Comparison of ENCODE assay signal across 8 cellular contexts in genomic region chr2:156333951-156334495, GRCh38. TPM values are rescaled to one million over a fixed set of nuclear protein-coding genes. Genes with fewer than 3 reads are reported as not detected.
DNase-seq lines count a peak whose midpoint lies in the region; ATAC-seq and TF ChIP-seq lines count a peak whose summit lies in the region.

No MANE protein-coding gene starts in this region.

- peak overlapping the region; percentile 98 to 100 (median 99) for H3K27ac Mint-ChIP-seq in CD8-positive, alpha-beta memory T cell

- intact Hi-C loops in right cardiac atrium (cut with DNase I) = loop anchor here in 3 of 4 donors (2.0 to 10.0 kb wide), 3 partner anchors 67 to 251 kb away; partner anchors contain the start of gene GPD2 (in 1 of the 3)

- ATAC-seq in GM19043 (IDR thresholded peaks at IDR 0.05; ENCODE audit: low read depth, unreplicated experiment) = peak; percentile 33
- ATAC-seq in HG03196 (IDR thresholded peaks at IDR 0.05; ENCODE audit: unreplicated experiment) = peak; percentile 51
- peak; percentile 54 to 61 for ATAC-seq in right cardiac atrium

- peak in 3 of 5 donors; percentile 71 to 89 (median 76) for DNase-seq in CD8-positive, alpha-beta memory T cell
- DNase-seq in Peyer's patch = peak; percentile 75 to 87 (median 84)
- peak; percentile 81 to 90 (median 89) for DNase-seq in right cardiac atrium
- DNase-seq in putamen (ENCODE audit: low spot score) = peak; percentile 68
- DNase-seq in kidney glomerular epithelial cell (lab: John Stamatoyannopoulos, UW) = no peak

- no peaks in the 10 kb centered on the region for H3K36me3 ChIP-seq in CD8-positive, alpha-beta memory T cell (ENCODE audit: insufficient read depth, low read length)
- peaks cover 0 to 7% (median 0%) of the 10 kb centered on the region in 3 donors for H3K36me3 ChIP-seq in Peyer's patch

- peaks cover 26 to 66% (median 47%) of the 10 kb centered on the region in 3 donors for H3K4me1 Mint-ChIP-seq in CD8-positive, alpha-beta memory T cell

- peak overlapping the region; percentile 94 for H3K27ac ChIP-seq in CD8-positive, alpha-beta memory T cell (ENCODE audit: low read depth, low read length)
- H3K27ac ChIP-seq in Peyer's patch = peak overlapping the region; percentile 89 to 97 (median 96)
- H3K27ac ChIP-seq in adipose tissue (ENCODE audit: low read depth, low read length) = peak overlapping the region; percentile 82
- peak overlapping the region; percentile 99 for H3K27ac ChIP-seq in right cardiac atrium (ENCODE audit: low read length)

- CTCF ChIA-PET in CD8-positive, alpha-beta memory T cell (lab: Charles Lee) = interaction anchor here (1.1 to 2.9 kb wide), 7 partner anchors 9 to 255 kb away, joined by 3 to 27 read pairs (median 8); no protein-coding TSS in a partner anchor

- POLR2A ChIA-PET in CD8-positive, alpha-beta memory T cell (lab: Charles Lee) = interaction anchor here (0.6 to 5.0 kb wide), 8 partner anchors 9 to 1069 kb away, joined by 3 to 58 read pairs (median 4); no protein-coding TSS in a partner anchor

- H3K4me3 ChIP-seq in CD8-positive, alpha-beta memory T cell (ENCODE audit: low read length) = peak overlapping the region; percentile 99
- peak overlapping the region; percentile 59 to 75 (median 68) for H3K4me3 ChIP-seq in Peyer's patch
- H3K4me3 ChIP-seq in right cardiac atrium (ENCODE audit: low read length) = peak overlapping the region; percentile 85

- peak in 1 of 2 donors; percentile 26 for TF ChIP-seq POLR2A in Peyer's patch (IDR thresholded peaks at IDR 0.05)

- H3K27me3 ChIP-seq in CD8-positive, alpha-beta memory T cell (ENCODE audit: insufficient read depth, low read length, poor library complexity, severe bottlenecking) = no peaks in the 10 kb centered on the region
- H3K27me3 ChIP-seq in Peyer's patch (no peaks in the 10 kb centered on the region), right cardiac atrium (ENCODE audit: control insufficient read depth, insufficient read depth) (no peaks in the 10 kb centered on the region)

- H3K4me1 ChIP-seq in CD8-positive, alpha-beta memory T cell (ENCODE audit: insufficient read depth, low read length) = peaks cover 22% of the 10 kb centered on the region
- H3K4me1 ChIP-seq in Peyer's patch (peaks cover 0 to 20% (median 0%) of the 10 kb centered on the region in 4 donors), right cardiac atrium (ENCODE audit: control insufficient read depth, insufficient read depth, low read length) (peaks cover 2% of the 10 kb centered on the region)

- TF ChIP-seq CTCF in Peyer's patch (IDR thresholded peaks at IDR 0.05) = peak in 2 of 6 experiments; percentile 25 to 27

- WGBS in adipose tissue, 3 donors = 0% methylated on average over 46 to 48 of the region's 48 CpGs
- WGBS in right cardiac atrium = under 1% methylated on average over 48 of the region's 48 CpGs

- H3K36me3 Mint-ChIP-seq in CD8-positive, alpha-beta memory T cell = peaks cover 3 to 42% (median 6%) of the 10 kb centered on the region in 3 donors

- peak overlapping the region; percentile 94 to 99 (median 97) for H3K4me3 Mint-ChIP-seq in CD8-positive, alpha-beta memory T cell

- H3K9me3 Mint-ChIP-seq in CD8-positive, alpha-beta memory T cell = peaks cover 0 to 11% (median 4%) of the 10 kb centered on the region in 5 donors

- H3K9me3 ChIP-seq in CD8-positive, alpha-beta memory T cell (ENCODE audit: low read length) = no peaks in the 10 kb centered on the region
- H3K9me3 ChIP-seq in Peyer's patch (no peaks in the 10 kb centered on the region), right cardiac atrium (ENCODE audit: control insufficient read depth, low read length) (no peaks in the 10 kb centered on the region)

- peaks cover 0 to 37% of the 10 kb centered on the region in 2 donors for H3K27me3 Mint-ChIP-seq in CD8-positive, alpha-beta memory T cell

RNA-seq across cellular contexts. Expression of gene NR4A2, which starts 1.5 kb away (rescaled TPM):
- 10 to 100 TPM; 19.7 to 21.9 TPM for total RNA-seq in CD8-positive, alpha-beta memory T cell
- 25.5 TPM for polyA plus RNA-seq in CD8-positive, alpha-beta memory T cell
- 1 to 10 TPM; 1.9 to 5.0 (median 2.5) TPM for total RNA-seq in Peyer's patch
- 10 to 100 TPM in 2 of 3 donors, 1 to 10 TPM in 1; 4.0 to 93.8 (median 13.1) TPM for polyA plus RNA-seq in adipose tissue
- 10 to 100 TPM in 1 of 4 donors, 1 to 10 TPM in 3; 3.2 to 14.5 (median 6.1) TPM for total RNA-seq in right cardiac atrium
- polyA plus RNA-seq in right cardiac atrium = 22.7 TPM
